In genomic region chr10:123153486-123154091, GRCh38 we compare ENCODE assay signal across 11 cellular contexts. TPM values are rescaled to one million over a fixed set of nuclear protein-coding genes. Genes with fewer than 3 reads are reported as not detected.
DNase-seq lines count a peak whose midpoint lies in the region; ATAC-seq and TF ChIP-seq lines count a peak whose summit lies in the region.
"Had no signal": no experiment of that assay in that cellular context is flagged by ENCODE, and none has a peak within 500 bp of the region (broad histone marks: within the 10 kb centered on the region; RNA-seq: fewer than 3 reads in every experiment).

No MANE protein-coding gene starts in this region.

- no peak overlapping the region for H4K8ac ChIP-seq in mesendoderm (ENCODE audit: low read depth, low read length)

- peak overlapping the region; percentile 65 for H4K5ac ChIP-seq in mesendoderm (ENCODE audit: low read length)

- H2BK120ac ChIP-seq in mesendoderm (ENCODE audit: low read depth, low read length): no peak overlapping the region

- H3K9ac ChIP-seq in mesendoderm (ENCODE audit: low read length): no peak overlapping the region

- H3K23ac ChIP-seq in mesendoderm (ENCODE audit: low read length): no peak overlapping the region

- DNase-seq in left ventricle myocardium inferior (no peak), heart right ventricle (no peak), mesendoderm (no peak), thoracic aorta (ENCODE audit: low spot score) (no peak), SKM-1 (lab: John Stamatoyannopoulos, UW; ENCODE audit: unreplicated experiment) (no peak), HT-29 (ENCODE audit: low spot score) (no peak), GM20000 (ENCODE audit: low spot score) (no peak)
- DNase-seq in activated CD8-positive, alpha-beta T cell treated with anti-CD3 and anti-CD28 coated beads for 36 hours: no peak

- peaks cover 20% of the 10 kb centered on the region for H3K27me3 Mint-ChIP-seq in activated CD8-positive, alpha-beta T cell treated with anti-CD3 and anti-CD28 coated beads for 36 hours

- POLR2A ChIA-PET in activated CD8-positive, alpha-beta T cell treated with anti-CD3 and anti-CD28 coated beads for 36 hours (lab: Charles Lee): interaction anchor here (0.6 to 1.7 kb wide), 4 partner anchors 12 to 20 kb away, joined by 3 to 8 read pairs (median 4); no protein-coding TSS in a partner anchor

- H3K27me3 ChIP-seq in left ventricle myocardium inferior (ENCODE audit: low read depth) (peaks cover 51% of the 10 kb centered on the region), heart right ventricle (peaks cover 28 to 50% (median 49%) of the 10 kb centered on the region in 7 donors), mesendoderm (ENCODE audit: insufficient read depth, low read length, poor library complexity) (peaks cover 27% of the 10 kb centered on the region), thoracic aorta (replicated peaks; ENCODE audit: insufficient read depth) (peaks cover 25% of the 10 kb centered on the region)

- H3K4me3 Mint-ChIP-seq in activated CD8-positive, alpha-beta T cell treated with anti-CD3 and anti-CD28 coated beads for 36 hours: peak overlapping the region; percentile 93

- peaks cover 32% of the 10 kb centered on the region for H3K79me2 ChIP-seq in mesendoderm (ENCODE audit: control insufficient read depth, insufficient read depth, low read length)

- H3K9me3 Mint-ChIP-seq in activated CD8-positive, alpha-beta T cell treated with anti-CD3 and anti-CD28 coated beads for 36 hours: peaks cover 1% of the 10 kb centered on the region

- H3K9me3 ChIP-seq in left ventricle myocardium inferior (replicated peaks) (no peaks in the 10 kb centered on the region), heart right ventricle (no peaks in the 10 kb centered on the region), thoracic aorta (no peaks in the 10 kb centered on the region)
- H3K9me3 ChIP-seq: heart left ventricle, pancreas had no signal

- CTCF ChIA-PET in activated CD8-positive, alpha-beta T cell treated with anti-CD3 and anti-CD28 coated beads for 36 hours (lab: Charles Lee): interaction anchor here (1.2 to 1.6 kb wide), 3 partner anchors 9 to 32 kb away, joined by 3 to 8 read pairs (median 6); no protein-coding TSS in a partner anchor

- H3K27ac ChIP-seq in left ventricle myocardium inferior (replicated peaks) (no peak overlapping the region), heart right ventricle (peak overlapping the region in 1 of 10 donors; percentile 86), mesendoderm (ENCODE audit: low read depth, low read length) (no peak overlapping the region), thoracic aorta (no peak overlapping the region)

- no peak overlapping the region for H2AK5ac ChIP-seq in mesendoderm (ENCODE audit: low read length)

- peaks cover 5% of the 10 kb centered on the region for H3K79me1 ChIP-seq in mesendoderm (ENCODE audit: low read length)

- no peak overlapping the region for H3K4ac ChIP-seq in mesendoderm (ENCODE audit: low read depth, low read length)

- H3K18ac ChIP-seq in mesendoderm (ENCODE audit: low read length): no peak overlapping the region

- H3K4me2 ChIP-seq in mesendoderm (ENCODE audit: low read length): no peak overlapping the region

- peaks cover 41% of the 10 kb centered on the region for H3K36me3 Mint-ChIP-seq in activated CD8-positive, alpha-beta T cell treated with anti-CD3 and anti-CD28 coated beads for 36 hours (ENCODE audit: low read depth)

- no peak for ATAC-seq in heart right ventricle
- no peak for ATAC-seq in activated CD8-positive, alpha-beta T cell treated with anti-CD3 and anti-CD28 coated beads for 36 hours
- no peak for ATAC-seq in thoracic aorta (ENCODE audit: insufficient number of reproducible peaks, low FRiP score, low read depth)

- peak overlapping the region; percentile 26 for H3K56ac ChIP-seq in mesendoderm (ENCODE audit: low read length)

- intact Hi-C loops in left ventricle myocardium inferior (cut with micrococcal nuclease): no loop called here
- intact Hi-C loops in heart right ventricle (cut with DNase I): loop anchor here in 2 of 10 donors (10.0 kb wide), 2 partner anchors 149 to 169 kb away; partner anchors contain the start of genes ACADSB (in 1 of the 2), IKZF5 (in 1 of the 2) and PSTK (in 1 of the 2)
- intact Hi-C loops in activated CD8-positive, alpha-beta T cell treated with anti-CD3 and anti-CD28 coated beads for 36 hours (cut with micrococcal nuclease): loop anchor here (10.0 kb wide), 1 partner anchor 779 kb away; the partner anchor contains the start of gene PLEKHA1

- peak overlapping the region; percentile 100 for H3K27ac Mint-ChIP-seq in activated CD8-positive, alpha-beta T cell treated with anti-CD3 and anti-CD28 coated beads for 36 hours

- WGBS in heart right ventricle, 2 donors: 39 to 41% methylated on average over 9 of the region's 9 CpGs
- WGBS in mesendoderm (ENCODE audit: extremely low coverage, insufficient coverage, low lambda C conversion rate): no CpG with 5 or more reads among the region's 9 CpGs

- no peak for TF ChIP-seq CTCF in left ventricle myocardium inferior (IDR thresholded peaks at IDR 0.05; ENCODE audit: borderline replicate concordance)
- no peak for TF ChIP-seq CTCF in heart right ventricle (IDR thresholded peaks at IDR 0.05)
- no peak for TF ChIP-seq CTCF in activated CD8-positive, alpha-beta T cell treated with anti-CD3 and anti-CD28 coated beads for 36 hours (IDR thresholded peaks at IDR 0.05)
- TF ChIP-seq CTCF in thoracic aorta (IDR thresholded peaks at IDR 0.05): no peak
- no peak for TF ChIP-seq CTCF in GM20000 (IDR thresholded peaks at IDR 0.05; ENCODE audit: extremely low read depth, missing control alignments)

- no peak overlapping the region for H2BK5ac ChIP-seq in mesendoderm (ENCODE audit: low read length)

- no peak overlapping the region for H2BK15ac ChIP-seq in mesendoderm (replicated peaks; ENCODE audit: low read depth)

- H3K4me1 Mint-ChIP-seq in activated CD8-positive, alpha-beta T cell treated with anti-CD3 and anti-CD28 coated beads for 36 hours (ENCODE audit: low read depth): peaks cover 59% of the 10 kb centered on the region

- H3K4me1 ChIP-seq in left ventricle myocardium inferior (peaks cover 62% of the 10 kb centered on the region), heart right ventricle (peaks cover 11 to 74% (median 43%) of the 10 kb centered on the region in 9 donors), mesendoderm (ENCODE audit: control insufficient read depth, low read depth, low read length) (no peaks in the 10 kb centered on the region), thoracic aorta (ENCODE audit: control insufficient read depth in 1 of 2, low read depth in 2 of 2) (peaks cover 18 to 46% of the 10 kb centered on the region in 2 donors)

- peaks cover 30% of the 10 kb centered on the region for H3K36me3 ChIP-seq in left ventricle myocardium inferior
- peaks cover 0 to 36% (median 8%) of the 10 kb centered on the region in 9 donors for H3K36me3 ChIP-seq in heart right ventricle
- H3K36me3 ChIP-seq in mesendoderm (ENCODE audit: control insufficient read depth, insufficient read depth, low read length): peaks cover 7% of the 10 kb centered on the region
- no peaks in the 10 kb centered on the region for H3K36me3 ChIP-seq in thoracic aorta

- H3K4me3 ChIP-seq in left ventricle myocardium inferior: peak overlapping the region; percentile 98
- H3K4me3 ChIP-seq in heart right ventricle: peak overlapping the region in 4 of 10 donors; percentile 5 to 89 (median 72)
- H3K4me3 ChIP-seq in mesendoderm (ENCODE audit: low read length): no peak overlapping the region
- peak overlapping the region; percentile 42 for H3K4me3 ChIP-seq in thoracic aorta

RNA-seq across cellular contexts. Expression of gene BUB3, which starts 0.6 kb away (rescaled TPM):
- total RNA-seq in left ventricle myocardium inferior (33.5 TPM), heart right ventricle (10 to 100 TPM; 24.4 to 40.9 (median 30.4) TPM), thoracic aorta (10 to 100 TPM; 64.2 to 77.9 TPM)
- 10 to 100 TPM; 11.4 to 42.0 TPM for polyA plus RNA-seq in heart right ventricle
- total RNA-seq in activated CD8-positive, alpha-beta T cell treated with anti-CD3 and anti-CD28 coated beads for 36 hours: 100 to 1,000 TPM; 256 to 273 TPM
- 114 TPM for polyA plus RNA-seq in mesendoderm (2013, experiment 1 of 2)
- polyA plus RNA-seq in mesendoderm (2013, experiment 2 of 2): 115 TPM
- 264 and 274 TPM in 2 replicates for total RNA-seq in HT-29 (2014; rRNA removed; shearing (Covaris generic))

RNA-seq across cellular contexts. Expression of gene HMX2, which starts 5.7 kb away (rescaled TPM):
- not detected for total RNA-seq in left ventricle myocardium inferior
- total RNA-seq in heart right ventricle: not detected
- not detected for polyA plus RNA-seq in heart right ventricle
- total RNA-seq in activated CD8-positive, alpha-beta T cell treated with anti-CD3 and anti-CD28 coated beads for 36 hours: under 1 TPM; 0.43 to 0.90 TPM
- 0.24 TPM for polyA plus RNA-seq in mesendoderm (2013, experiment 1 of 2)
- polyA plus RNA-seq in mesendoderm (2013, experiment 2 of 2): 0.24 TPM
- not detected for total RNA-seq in thoracic aorta
- total RNA-seq in HT-29 (2014; rRNA removed; shearing (Covaris generic)): not detected in 2 replicates
- total RNA-seq: H4, heart left ventricle had no signal
- polyA plus RNA-seq: heart left ventricle had no signal

RNA-seq across cellular contexts. Expression of gene HMX3, which starts 17.8 kb away (rescaled TPM):
- total RNA-seq in left ventricle myocardium inferior (not detected), heart right ventricle (not detected), thoracic aorta (not detected)
- polyA plus RNA-seq in heart right ventricle: not detected
- under 1 TPM; 0.45 to 0.69 TPM for total RNA-seq in activated CD8-positive, alpha-beta T cell treated with anti-CD3 and anti-CD28 coated beads for 36 hours
- polyA plus RNA-seq in mesendoderm (2013, experiment 1 of 2): 0.22 TPM
- 0.15 TPM for polyA plus RNA-seq in mesendoderm (2013, experiment 2 of 2)
- not detected in 2 replicates for total RNA-seq in HT-29 (2014; rRNA removed; shearing (Covaris generic))
- polyA plus RNA-seq: heart left ventricle had no signal
